Comparison of ENCODE assay signal across 19 cellular contexts in genomic region chr3:52030725-52031330, GRCh38. TPM values are rescaled to one million over a fixed set of nuclear protein-coding genes. Genes with fewer than 3 reads are reported as not detected.
DNase-seq lines count a peak whose midpoint lies in the region; TF ChIP-seq lines count a peak whose summit lies in the region.
"Had no signal": no experiment of that assay in that cellular context is flagged by ENCODE, and none has a peak within 500 bp of the region (broad histone marks: within the 10 kb centered on the region; RNA-seq: fewer than 3 reads in every experiment).

No MANE protein-coding gene starts in this region.

- H3K27ac ChIP-seq in breast epithelium (no peak overlapping the region), WERI-Rb-1 (peak overlapping the region; percentile 92), esophagus (ENCODE audit: low read depth in 2 of 2, low read length in 1 of 2) (peak overlapping the region; percentile 33 to 47), skeletal muscle tissue (ENCODE audit: low read depth, low read length) (peak overlapping the region; percentile 25)
- H3K27ac ChIP-seq: GM23248 had no signal

- H3K4me1 Mint-ChIP-seq in MCF 10A (ENCODE audit: insufficient read depth, unreplicated experiment) = peaks cover 21% of the 10 kb centered on the region

- BruUV-seq in MCF 10A (replicated peaks; lab: Mats Ljungman, UMichigan) = no TSS peak

- 49 to 70% methylated on average over 12 of the region's 12 CpGs for WGBS in esophagus, 2 donors

- H3K9me3 ChIP-seq in breast epithelium = no peaks in the 10 kb centered on the region
- no peaks in the 10 kb centered on the region for H3K9me3 ChIP-seq in WERI-Rb-1 (ENCODE audit: severe bottlenecking)
- H3K9me3 ChIP-seq in esophagus (ENCODE audit: control insufficient read depth in 2 of 2, insufficient read depth in 1 of 2, low read depth in 1 of 2, low read length in 1 of 2) = no peaks in the 10 kb centered on the region
- H3K9me3 ChIP-seq in skeletal muscle tissue (ENCODE audit: control insufficient read depth in 3 of 3, low read length in 3 of 3) = no peaks in the 10 kb centered on the region

- no peak overlapping the region for H3K4me3 ChIP-seq in breast epithelium
- H3K4me3 ChIP-seq in WERI-Rb-1 (ENCODE audit: low read depth, low read length) = no peak overlapping the region
- no peak overlapping the region for H3K4me3 ChIP-seq in esophagus (ENCODE audit: low read depth in 1 of 2, low read length in 2 of 2)
- H3K4me3 ChIP-seq in skeletal muscle tissue (ENCODE audit: low read length in 3 of 3) = no peak overlapping the region
- H3K4me3 ChIP-seq: GM23248 had no signal

- H3K36me3 Mint-ChIP-seq in MCF 10A (ENCODE audit: insufficient read depth, unreplicated experiment) = no peaks in the 10 kb centered on the region
- H3K36me3 Mint-ChIP-seq: CD4-positive, CD25-positive, alpha-beta regulatory T cell had no signal

- no peaks in the 10 kb centered on the region for H3K27me3 ChIP-seq in breast epithelium
- no peaks in the 10 kb centered on the region for H3K27me3 ChIP-seq in WERI-Rb-1 (ENCODE audit: insufficient read depth, low read depth, severe bottlenecking)
- H3K27me3 ChIP-seq in esophagus (ENCODE audit: control insufficient read depth in 1 of 2, insufficient read depth in 2 of 2, low read length in 2 of 2) = no peaks in the 10 kb centered on the region
- H3K27me3 ChIP-seq in skeletal muscle tissue (ENCODE audit: control insufficient read depth in 3 of 3, insufficient read depth in 3 of 3, low read length in 3 of 3) = no peaks in the 10 kb centered on the region

- TF ChIP-seq CTCF in MCF 10A (IDR thresholded peaks at IDR 0.05; ENCODE audit: unreplicated experiment) = no peak
- no peak for TF ChIP-seq CTCF in breast epithelium (IDR thresholded peaks at IDR 0.05)
- TF ChIP-seq CTCF in WERI-Rb-1 (IDR thresholded peaks at IDR 0.05; ENCODE audit: low read depth, low read length) = no peak

- peak overlapping the region; percentile 35 for H3K27ac Mint-ChIP-seq in MCF 10A (ENCODE audit: low read depth, unreplicated experiment)
- H3K27ac Mint-ChIP-seq: CD4-positive, CD25-positive, alpha-beta regulatory T cell had no signal

- TF ChIP-seq POLR2A in breast epithelium (IDR thresholded peaks at IDR 0.05) = no peak

- no peaks in the 10 kb centered on the region for H3K9me3 Mint-ChIP-seq in MCF 10A (ENCODE audit: unreplicated experiment)
- H3K9me3 Mint-ChIP-seq: CD4-positive, CD25-positive, alpha-beta regulatory T cell had no signal

- POLR2A ChIA-PET in MCF 10A (lab: Yijun Ruan, JAX) = interaction anchor here (0.6 to 1.9 kb wide), 5 partner anchors 9 to 450 kb away, joined by 3 to 6 read pairs (median 3); partner anchors contain the start of genes DUSP7, POC1A and RPL29

- peak overlapping the region in 2 of 3 donors; percentile 33 to 54 for H3K9ac ChIP-seq in skeletal muscle tissue (ENCODE audit: low read depth in 1 of 3, low read length in 3 of 3)
- H3K9ac ChIP-seq: GM23248 had no signal

- H3K27me3 Mint-ChIP-seq in MCF 10A (ENCODE audit: insufficient read depth, unreplicated experiment) = no peaks in the 10 kb centered on the region

- no peaks in the 10 kb centered on the region for H3K36me3 ChIP-seq in breast epithelium
- H3K36me3 ChIP-seq in WERI-Rb-1 = no peaks in the 10 kb centered on the region
- H3K36me3 ChIP-seq in esophagus (ENCODE audit: control insufficient read depth in 2 of 2, insufficient read depth in 2 of 2, low read length in 1 of 2) = no peaks in the 10 kb centered on the region
- no peaks in the 10 kb centered on the region for H3K36me3 ChIP-seq in skeletal muscle tissue (ENCODE audit: control insufficient read depth in 3 of 3, insufficient read depth in 3 of 3, low read length in 3 of 3)

- DNase-seq in MCF 10A (ENCODE audit: unreplicated experiment) (no peak), breast epithelium (ENCODE audit: low spot score in 2 of 2) (no peak), WERI-Rb-1 (no peak), NCI-H524 treated with DMSO at 0.1 percent for 48 hours (lab: John Stamatoyannopoulos, UW) (no peak), NCI-H146 (lab: John Stamatoyannopoulos, UW) (no peak), SIG-M5 (lab: John Stamatoyannopoulos, UW) (no peak)
- DNase-seq: 8988T; CD4-positive, CD25-positive, alpha-beta regulatory T cell; COR-L47; GM23248; HCEC 1CT; NCI-H1105; NCI-H1694; NCI-H2081 treated with DMSO at 0.1 percent for 48 hours; NCI-H510A; NCI-H774; SHP77 had no signal

- H3K4me1 ChIP-seq in breast epithelium = no peaks in the 10 kb centered on the region
- H3K4me1 ChIP-seq in esophagus (ENCODE audit: control insufficient read depth in 2 of 2, insufficient read depth in 2 of 2, low read length in 1 of 2) = peaks cover 6 to 25% of the 10 kb centered on the region in 2 donors
- peaks cover 49 to 60% (median 57%) of the 10 kb centered on the region in 3 donors for H3K4me1 ChIP-seq in skeletal muscle tissue (ENCODE audit: control insufficient read depth in 3 of 3, insufficient read depth in 3 of 3, low read length in 3 of 3)

- CTCF ChIA-PET in MCF 10A (lab: Yijun Ruan, JAX) = interaction anchor here (0.7 kb wide), 1 partner anchor 8 kb away, joined by 3 read pairs; no protein-coding TSS in a partner anchor

- no peak overlapping the region for H3K4me3 Mint-ChIP-seq in MCF 10A (ENCODE audit: unreplicated experiment)
- H3K4me3 Mint-ChIP-seq: CD4-positive, CD25-positive, alpha-beta regulatory T cell had no signal

- intact Hi-C loops in MCF 10A (cut with micrococcal nuclease) = no loop called here
- intact Hi-C loops in breast epithelium (cut with DNase I; ENCODE audit: low total_unique reads) = no loop called here

RNA-seq across cellular contexts. Expression of gene DUSP7, which starts 25.5 kb away (rescaled TPM):
- total RNA-seq in MCF 10A (2022) (67.4 and 69.1 TPM in 2 replicates), breast epithelium (10 to 100 TPM in 1 of 3 donors, 1 to 10 TPM in 2; 7.0 to 11.1 (median 8.6) TPM), skeletal muscle tissue (5.2 TPM)
- polyA plus RNA-seq in esophagus = 10 to 100 TPM; 18.2 to 35.2 TPM

RNA-seq across cellular contexts. Expression of gene RPL29, which starts 35.1 kb away (rescaled TPM):
- total RNA-seq in MCF 10A (2022) (1,551 and 1,602 TPM in 2 replicates), breast epithelium (1,000 to 10,000 TPM; 1,890 to 2,530 (median 2,229) TPM), skeletal muscle tissue (1,532 TPM)
- 1,000 to 10,000 TPM; 2,351 to 2,556 TPM for polyA plus RNA-seq in esophagus

RNA-seq across cellular contexts. Expression of gene ACY1, which starts 47.5 kb away (rescaled TPM):
- 109 and 164 TPM in 2 replicates for total RNA-seq in MCF 10A (2022)
- total RNA-seq in breast epithelium = 10 to 100 TPM; 40.0 to 49.2 (median 46.4) TPM
- polyA plus RNA-seq in esophagus = 10 to 100 TPM; 22.4 to 23.2 TPM
- 14.6 TPM for total RNA-seq in skeletal muscle tissue

RNA-seq across cellular contexts. Expression of gene ABHD14A, which starts 56.0 kb away (rescaled TPM):
- total RNA-seq in MCF 10A (2022) (4.0 and 8.1 TPM in 2 replicates), breast epithelium (10 to 100 TPM; 16.1 to 32.6 (median 17.1) TPM), skeletal muscle tissue (8.9 TPM)
- polyA plus RNA-seq in esophagus = 10 to 100 TPM in 1 of 2 donors, 1 to 10 TPM in 1; 8.0 to 12.9 TPM

RNA-seq across cellular contexts. Expression of gene ABHD14B, which starts 57.0 kb away (rescaled TPM):
- total RNA-seq in MCF 10A (2022) (48.9 and 49.8 TPM in 2 replicates), breast epithelium (100 to 1,000 TPM in 1 of 3 donors, 10 to 100 TPM in 2; 62.3 to 122 (median 74.3) TPM), skeletal muscle tissue (7.8 TPM)
- polyA plus RNA-seq in esophagus = 10 to 100 TPM; 29.6 to 40.5 TPM

Comparison
In these comparisons a context has a peak if more than half of its experiments do, and no peak if none do; other contexts are left out.
1. H3K27ac ChIP-seq: peak in WERI-Rb-1 (single experiment), esophagus (2 of 2) and skeletal muscle tissue (single experiment); none in breast epithelium (0 of 2).